In genomic region chr12:118102609-118103008, GRCh38 we compare ENCODE assay signal across 8 cellular contexts. TPM values are rescaled to one million over a fixed set of nuclear protein-coding genes. Genes with fewer than 3 reads are reported as not detected.
A peak's percentile ranks its signal among the peaks of the same experiment; 100 is the strongest.
DNase-seq lines count a peak whose midpoint lies in the region; TF ChIP-seq lines count a peak whose summit lies in the region.

No MANE protein-coding gene starts in this region.

- peak overlapping the region; percentile 92 for H3K4me2 ChIP-seq in fibroblast of lung (ENCODE audit: extremely low read depth, insufficient read depth, low read length)

- H3K9me3 ChIP-seq in SJCRH30 (replicated peaks) (no peaks in the 10 kb centered on the region), fibroblast of lung (ENCODE audit: control insufficient read depth, insufficient read depth, low read depth, low read length) (no peaks in the 10 kb centered on the region), sigmoid colon (no peaks in the 10 kb centered on the region)

- peak; percentile 14 for DNase-seq in ELR (ENCODE audit: low read depth)
- DNase-seq in SJCRH30: no peak
- no peak for DNase-seq in fibroblast of lung (ENCODE audit: low read depth in 2 of 2)
- no peak for DNase-seq in sigmoid colon
- no peak for DNase-seq in central memory CD4-positive, alpha-beta T cell
- DNase-seq in ureter (ENCODE audit: low spot score): no peak
- no peak for DNase-seq in NCI-H510A treated with DMSO at 0.1 percent for 48 hours (lab: John Stamatoyannopoulos, UW)
- DNase-seq in hepatic stellate cell (ENCODE audit: low spot score): no peak

- H3K4me1 ChIP-seq in SJCRH30 (no peaks in the 10 kb centered on the region), fibroblast of lung (ENCODE audit: control insufficient read depth, extremely low read depth, insufficient read depth, low read length) (peaks cover 2% of the 10 kb centered on the region), sigmoid colon (peaks cover 3 to 17% (median 8%) of the 10 kb centered on the region in 4 donors)

- H3K9ac ChIP-seq in fibroblast of lung (ENCODE audit: insufficient read depth, low read length): no peak overlapping the region

- no peak overlapping the region for H2AFZ ChIP-seq in fibroblast of lung (ENCODE audit: low read length)

- TF ChIP-seq CTCF in fibroblast of lung (conservative IDR thresholded peaks at IDR 0.05 in 1 of 2, IDR thresholded peaks at IDR 0.05 in 1 of 2; ENCODE audit: low read depth in 1 of 2, low read length in 2 of 2): no peak
- no peak for TF ChIP-seq CTCF in sigmoid colon (IDR thresholded peaks at IDR 0.05)

- no peaks in the 10 kb centered on the region for H4K20me1 ChIP-seq in fibroblast of lung (ENCODE audit: control insufficient read depth, extremely low read depth, insufficient read depth, low read length)

- intact Hi-C loops in sigmoid colon (cut with DNase I): loop anchor here (2.0 to 5.0 kb wide), 2 partner anchors 40 to 230 kb away; no protein-coding TSS in a partner anchor

- H3K4me3 ChIP-seq in SJCRH30: peak overlapping the region; percentile 80
- H3K4me3 ChIP-seq in fibroblast of lung (replicated peaks in 1 of 4; ENCODE audit: control extremely low read depth in 1 of 4, insufficient read depth in 1 of 4, low read depth in 3 of 4, low read length in 4 of 4): peak overlapping the region; percentile 60 to 78 (median 71)
- peak overlapping the region; percentile 69 to 97 (median 76) for H3K4me3 ChIP-seq in sigmoid colon

- no peak overlapping the region for H3K27ac ChIP-seq in SJCRH30
- no peak overlapping the region for H3K27ac ChIP-seq in fibroblast of lung (ENCODE audit: insufficient read depth, low read length)
- peak overlapping the region in 2 of 4 donors; percentile 81 to 85 for H3K27ac ChIP-seq in sigmoid colon

- H3K79me2 ChIP-seq in fibroblast of lung (ENCODE audit: control insufficient read depth, insufficient read depth, low read length): no peaks in the 10 kb centered on the region

- no peak for TF ChIP-seq POLR2A in sigmoid colon (IDR thresholded peaks at IDR 0.05)

- no peak for TF ChIP-seq EP300 in sigmoid colon (IDR thresholded peaks at IDR 0.05)

- 12 to 47% methylated on average over 5 of the region's 5 CpGs for WGBS in sigmoid colon, 2 donors

- no peaks in the 10 kb centered on the region for H3K27me3 ChIP-seq in SJCRH30
- H3K27me3 ChIP-seq in fibroblast of lung (ENCODE audit: control insufficient read depth, insufficient read depth, low read length): no peaks in the 10 kb centered on the region
- H3K27me3 ChIP-seq in sigmoid colon: no peaks in the 10 kb centered on the region

- H3K36me3 ChIP-seq in SJCRH30 (no peaks in the 10 kb centered on the region), fibroblast of lung (ENCODE audit: control insufficient read depth, insufficient read depth, low read length) (no peaks in the 10 kb centered on the region), sigmoid colon (no peaks in the 10 kb centered on the region)

RNA-seq across cellular contexts. Expression of gene VSIG10, which starts 1.2 kb away (rescaled TPM):
- 18.0 and 24.3 TPM in 2 replicates for total RNA-seq in SJCRH30 (2014; rRNA removed; shearing (Covaris generic))
- total RNA-seq in fibroblast of lung (26.5 and 31.7 TPM in 2 replicates), sigmoid colon (10 to 100 TPM; 22.2 to 31.1 (median 23.5) TPM), ureter (37.2 TPM)
- polyA plus RNA-seq in fibroblast of lung (9.1 and 12.8 TPM in 2 replicates), sigmoid colon (10 to 100 TPM; 28.5 to 59.9 (median 34.2) TPM)
- polyA plus RNA-seq in fibroblast of lung (2012): 8.9 and 14.3 TPM in 2 replicates
- 42.9 and 47.3 TPM in 2 replicates for polyA minus RNA-seq in fibroblast of lung (ENCODE audit: low replicate concordance)

RNA-seq across cellular contexts. Expression of gene PEBP1, which starts 33.3 kb away (rescaled TPM):
- total RNA-seq in SJCRH30 (2014; rRNA removed; shearing (Covaris generic)): 172 and 184 TPM in 2 replicates
- total RNA-seq in fibroblast of lung: 175 and 290 TPM in 2 replicates
- 193 and 233 TPM in 2 replicates for polyA plus RNA-seq in fibroblast of lung
- polyA plus RNA-seq in fibroblast of lung (2012): 190 and 242 TPM in 2 replicates
- 121 and 127 TPM in 2 replicates for polyA minus RNA-seq in fibroblast of lung (ENCODE audit: low replicate concordance)
- total RNA-seq in sigmoid colon: 100 to 1,000 TPM; 202 to 339 (median 292) TPM
- 100 to 1,000 TPM; 215 to 358 (median 242) TPM for polyA plus RNA-seq in sigmoid colon
- 291 TPM for total RNA-seq in ureter

RNA-seq across cellular contexts. Expression of gene WSB2, which starts 41.6 kb away (rescaled TPM):
- total RNA-seq in SJCRH30 (2014; rRNA removed; shearing (Covaris generic)): 102 and 104 TPM in 2 replicates
- total RNA-seq in fibroblast of lung: 77.3 and 122 TPM in 2 replicates
- 118 and 162 TPM in 2 replicates for polyA plus RNA-seq in fibroblast of lung
- polyA plus RNA-seq in fibroblast of lung (2012): 75.3 and 104 TPM in 2 replicates
- 313 and 497 TPM in 2 replicates for polyA minus RNA-seq in fibroblast of lung (ENCODE audit: low replicate concordance)
- 10 to 100 TPM; 50.2 to 64.0 (median 55.6) TPM for total RNA-seq in sigmoid colon
- polyA plus RNA-seq in sigmoid colon: 100 to 1,000 TPM in 2 of 3 donors, 10 to 100 TPM in 1; 58.9 to 160 (median 105) TPM
- total RNA-seq in ureter: 73.5 TPM
